Comparison of ENCODE assay signal across 9 cellular contexts in the genomic region with DNA sequence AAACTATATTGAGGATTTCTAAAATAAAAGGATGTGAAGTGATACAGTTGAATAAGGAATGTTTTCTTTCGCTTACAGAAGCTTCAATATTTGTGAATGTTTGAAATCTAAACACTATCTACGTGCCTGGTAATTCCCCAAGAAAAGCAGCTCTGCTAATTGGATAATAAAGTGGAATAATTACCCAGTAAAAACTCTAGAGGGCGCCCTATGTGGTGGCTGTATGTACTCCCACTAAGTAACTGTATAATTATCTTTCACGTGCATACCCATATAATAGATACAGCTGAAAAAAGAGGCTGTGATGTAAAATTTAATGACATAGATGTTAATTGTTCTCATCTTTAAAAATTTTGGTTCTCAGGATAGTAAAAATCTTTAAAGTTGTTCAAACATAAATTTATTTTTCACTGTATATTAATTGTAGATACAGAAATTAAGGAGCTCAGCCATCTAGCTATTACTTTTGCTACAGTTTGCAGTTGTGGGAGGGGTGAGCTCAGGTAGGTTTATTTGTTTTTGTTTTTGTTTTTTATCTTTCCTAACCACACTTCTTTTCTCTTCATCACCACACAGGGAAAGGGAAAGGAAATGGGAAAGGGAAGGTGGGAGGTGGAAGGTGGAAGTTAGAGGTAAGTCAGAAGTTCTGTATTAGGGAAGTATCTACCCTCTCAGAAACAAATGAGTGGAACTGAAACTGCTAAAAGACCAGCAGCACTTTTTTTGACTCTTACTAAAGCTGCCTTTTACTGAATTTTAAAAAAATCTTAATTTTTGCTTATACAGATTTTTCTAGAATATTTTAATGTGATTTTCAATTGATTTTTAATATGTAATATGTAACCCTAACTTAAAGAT.
A peak's percentile ranks its signal among the peaks of the same experiment; 100 is the strongest.
DNase-seq lines count a peak whose midpoint lies in the region; ATAC-seq and TF ChIP-seq lines count a peak whose summit lies in the region.
"Had no signal": no experiment of that assay in that cellular context is flagged by ENCODE, and none has a peak within 500 bp of the region (broad histone marks: within the 10 kb centered on the region; RNA-seq: fewer than 3 reads in every experiment).

No MANE protein-coding gene starts in this region.

- no peak overlapping the region for H3K27ac ChIP-seq in DND-41 (ENCODE audit: low read length)
- H3K27ac ChIP-seq in adrenal gland, result no peak overlapping the region
- H3K27ac ChIP-seq in lung (ENCODE audit: low read depth in 1 of 2, low read length in 1 of 2), result no peak overlapping the region
- H3K27ac ChIP-seq in coronary artery, result no peak overlapping the region
- no peak overlapping the region for H3K27ac ChIP-seq in CD8-positive, alpha-beta memory T cell (ENCODE audit: low read depth, low read length)
- H3K27ac ChIP-seq: neutrophil had no signal

- H3K27me3 Mint-ChIP-seq in CD8-positive, alpha-beta memory T cell, result no peaks in the 10 kb centered on the region

- no peaks in the 10 kb centered on the region for H3K36me3 Mint-ChIP-seq in CD8-positive, alpha-beta memory T cell

- intact Hi-C loops in adrenal gland (cut with DNase I), result no loop called here

- no peak overlapping the region for H3K9ac ChIP-seq in DND-41 (ENCODE audit: low read depth, low read length)

- no peaks in the 10 kb centered on the region for H3K79me2 ChIP-seq in DND-41 (ENCODE audit: insufficient read depth, low read length)

- no peaks in the 10 kb centered on the region for H3K36me3 ChIP-seq in DND-41 (ENCODE audit: insufficient read depth, low read length)
- H3K36me3 ChIP-seq in adrenal gland (replicated peaks in 1 of 2), result no peaks in the 10 kb centered on the region
- no peaks in the 10 kb centered on the region for H3K36me3 ChIP-seq in lung (ENCODE audit: control insufficient read depth in 2 of 2, insufficient read depth in 2 of 2, low read length in 2 of 2)
- H3K36me3 ChIP-seq in CD8-positive, alpha-beta memory T cell (ENCODE audit: insufficient read depth, low read length), result no peaks in the 10 kb centered on the region
- H3K36me3 ChIP-seq: neutrophil had no signal

- TF ChIP-seq CTCF in DND-41 (IDR thresholded peaks at IDR 0.05; ENCODE audit: borderline replicate concordance, extremely low read depth, low read length, poor library complexity, severe bottlenecking), result peak; percentile 19
- peak; percentile 36 to 68 (median 46) for TF ChIP-seq CTCF in adrenal gland (IDR thresholded peaks at IDR 0.05)
- TF ChIP-seq CTCF in lung (IDR thresholded peaks at IDR 0.05; ENCODE audit: control extremely low read depth, extremely low read depth), result no peak
- TF ChIP-seq CTCF in coronary artery (IDR thresholded peaks at IDR 0.05), result no peak

- H3K27me3 ChIP-seq in DND-41 (ENCODE audit: insufficient read depth, low read length, poor library complexity) (no peaks in the 10 kb centered on the region), adrenal gland (no peaks in the 10 kb centered on the region), lung (ENCODE audit: control insufficient read depth, insufficient read depth) (no peaks in the 10 kb centered on the region)
- H3K27me3 ChIP-seq in CD8-positive, alpha-beta memory T cell (ENCODE audit: insufficient read depth, low read length, poor library complexity, severe bottlenecking), result no peaks in the 10 kb centered on the region
- H3K27me3 ChIP-seq: neutrophil had no signal

- ATAC-seq in DND-41 (ENCODE audit: insufficient read depth, low read depth) (no peak), GM21619 (IDR thresholded peaks at IDR 0.05; ENCODE audit: unreplicated experiment) (peak; percentile 60), lung (ENCODE audit: insufficient read depth, low FRiP score) (peak; percentile 47)

- DNase-seq in DND-41 (no peak), M059J (ENCODE audit: low read depth) (peak; percentile 12), adrenal gland (no peak), lung (ENCODE audit: low spot score) (no peak), coronary artery (ENCODE audit: low spot score) (no peak), mesenteric fat pad (ENCODE audit: low spot score) (no peak)
- DNase-seq in CD8-positive, alpha-beta memory T cell, result no peak

- POLR2A ChIA-PET in CD8-positive, alpha-beta memory T cell (lab: Charles Lee), result no interaction called here

- no peaks in the 10 kb centered on the region for H3K4me1 Mint-ChIP-seq in CD8-positive, alpha-beta memory T cell

- CTCF ChIA-PET in CD8-positive, alpha-beta memory T cell (lab: Charles Lee), result no interaction called here

- no peaks in the 10 kb centered on the region for H3K4me1 ChIP-seq in DND-41 (ENCODE audit: insufficient read depth, low read length)
- H3K4me1 ChIP-seq in adrenal gland (replicated peaks in 1 of 2), result no peaks in the 10 kb centered on the region
- no peaks in the 10 kb centered on the region for H3K4me1 ChIP-seq in lung (ENCODE audit: control insufficient read depth in 2 of 2, insufficient read depth in 2 of 2, low read length in 2 of 2)
- no peaks in the 10 kb centered on the region for H3K4me1 ChIP-seq in CD8-positive, alpha-beta memory T cell (ENCODE audit: insufficient read depth, low read length)

- TF ChIP-seq POLR2A in adrenal gland (IDR thresholded peaks at IDR 0.05), result no peak

- H3K9me3 ChIP-seq in DND-41 (ENCODE audit: insufficient read depth, low read length, severe bottlenecking), result no peaks in the 10 kb centered on the region
- no peaks in the 10 kb centered on the region for H3K9me3 ChIP-seq in adrenal gland (replicated peaks in 1 of 3)
- no peaks in the 10 kb centered on the region for H3K9me3 ChIP-seq in lung (ENCODE audit: control insufficient read depth in 2 of 2, insufficient read depth in 1 of 2, low read length in 1 of 2)
- H3K9me3 ChIP-seq in CD8-positive, alpha-beta memory T cell (ENCODE audit: low read length), result no peaks in the 10 kb centered on the region
- H3K9me3 ChIP-seq: neutrophil had no signal

- H4K20me1 ChIP-seq in DND-41 (ENCODE audit: insufficient read depth, low read length), result no peaks in the 10 kb centered on the region

- H3K4me3 ChIP-seq in DND-41 (ENCODE audit: low read depth in 1 of 2, low read length in 2 of 2) (no peak overlapping the region), adrenal gland (no peak overlapping the region), lung (no peak overlapping the region), coronary artery (no peak overlapping the region)
- no peak overlapping the region for H3K4me3 ChIP-seq in CD8-positive, alpha-beta memory T cell (ENCODE audit: low read length)

- 13 to 24% (median 18%) methylated on average over 4 of the region's 4 CpGs for WGBS in adrenal gland, 4 donors
- 14 to 24% methylated on average over 4 of the region's 4 CpGs for WGBS in lung, 2 donors

- H3K9me3 Mint-ChIP-seq in CD8-positive, alpha-beta memory T cell, result no peaks in the 10 kb centered on the region

- H3K27ac Mint-ChIP-seq in CD8-positive, alpha-beta memory T cell, result no peak overlapping the region

- no peak overlapping the region for H2AFZ ChIP-seq in DND-41 (ENCODE audit: low read depth, low read length)

- no peak overlapping the region for H3K4me2 ChIP-seq in DND-41 (ENCODE audit: insufficient read depth, low read length)

- H3K4me3 Mint-ChIP-seq in CD8-positive, alpha-beta memory T cell, result no peak overlapping the region

Comparison
In these comparisons a context has a peak if more than half of its experiments do, and no peak if none do; other contexts are left out.
1. CTCF ChIP-seq: peak in DND-41 (single experiment) and adrenal gland (6 of 6); none in lung (single experiment) and coronary artery (single experiment).